Comparison of ENCODE assay signal across 9 cellular contexts in the genomic region with DNA sequence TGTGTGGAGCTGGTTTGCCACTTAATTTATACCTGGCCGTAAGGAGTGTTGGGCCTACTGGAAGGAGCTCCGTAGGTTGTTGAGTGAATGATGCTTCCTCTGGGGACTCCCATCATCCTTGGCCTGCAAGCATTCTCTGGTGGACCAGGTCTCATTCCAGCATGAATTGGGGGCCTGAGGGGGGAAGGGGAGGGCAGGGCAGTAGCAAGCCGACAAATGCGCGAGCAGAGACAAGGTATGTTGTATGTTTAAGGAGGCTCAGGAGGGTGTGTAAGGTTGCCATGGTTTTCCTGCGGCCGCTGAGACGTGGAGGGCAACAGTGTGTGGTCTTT. TPM values are rescaled to one million over a fixed set of nuclear protein-coding genes. Genes with fewer than 3 reads are reported as not detected.
DNase-seq lines count a peak whose midpoint lies in the region; ATAC-seq, FAIRE-seq and TF ChIP-seq lines count a peak whose summit lies in the region.
"Had no signal": no experiment of that assay in that cellular context is flagged by ENCODE, and none has a peak within 500 bp of the region (broad histone marks: within the 10 kb centered on the region; RNA-seq: fewer than 3 reads in every experiment).

No MANE protein-coding gene starts in this region.

- H3K4me1 Mint-ChIP-seq in Caco-2 (ENCODE audit: low read depth, unreplicated experiment) = no peaks in the 10 kb centered on the region
- H3K4me1 Mint-ChIP-seq in naive thymus-derived CD4-positive, alpha-beta T cell = peaks cover 20 to 40% (median 35%) of the 10 kb centered on the region in 7 donors

- POLR2A ChIA-PET in Caco-2 (lab: Charles Lee) = interaction anchor here (0.7 kb wide), 1 partner anchor 725 kb away, joined by 3 read pairs; a partner anchor contains a TSS
- POLR2A ChIA-PET in naive thymus-derived CD4-positive, alpha-beta T cell (lab: Charles Lee) = interaction anchor here (0.7 to 1.4 kb wide), 4 partner anchors 9 to 658 kb away, joined by 3 to 7 read pairs (median 4); a partner anchor contains a TSS

- peaks cover 37% of the 10 kb centered on the region for H3K9me3 Mint-ChIP-seq in Caco-2 (ENCODE audit: unreplicated experiment)
- peaks cover 20 to 92% (median 52%) of the 10 kb centered on the region in 11 donors for H3K9me3 Mint-ChIP-seq in naive thymus-derived CD4-positive, alpha-beta T cell

- intact Hi-C loops in Caco-2 (cut with micrococcal nuclease; ENCODE audit: unreplicated experiment) (no loop called here), left colon (cut with DNase I, micrococcal nuclease) (no loop called here)
- intact Hi-C loops in naive thymus-derived CD4-positive, alpha-beta T cell (cut with micrococcal nuclease) = loop anchor here (5.0 kb wide), 2 partner anchors 440 to 595 kb away; a partner anchor contains a TSS

- H3K36me3 ChIP-seq in Caco-2 (ENCODE audit: control insufficient read depth, insufficient read depth, low read length) = peaks cover 11% of the 10 kb centered on the region
- peaks cover 21 to 43% of the 10 kb centered on the region in 2 donors for H3K36me3 ChIP-seq in duodenal mucosa (ENCODE audit: control insufficient read depth in 1 of 2, insufficient read depth in 2 of 2, low read length in 2 of 2)
- H3K36me3 ChIP-seq in naive thymus-derived CD4-positive, alpha-beta T cell (ENCODE audit: control insufficient read depth in 2 of 3, insufficient read depth in 3 of 3, low read length in 3 of 3) = peaks cover 0 to 51% (median 23%) of the 10 kb centered on the region in 3 experiments

- H3K27me3 ChIP-seq in Caco-2 (replicated peaks; ENCODE audit: control insufficient read depth, insufficient read depth, low read length) (no peaks in the 10 kb centered on the region), duodenal mucosa (ENCODE audit: control insufficient read depth in 1 of 2, insufficient read depth in 2 of 2, low read length in 2 of 2) (no peaks in the 10 kb centered on the region)
- no peaks in the 10 kb centered on the region for H3K27me3 ChIP-seq in naive thymus-derived CD4-positive, alpha-beta T cell (ENCODE audit: control insufficient read depth in 2 of 2, insufficient read depth in 2 of 2, low read length in 2 of 2)

- H3K36me3 Mint-ChIP-seq in Caco-2 (ENCODE audit: insufficient read depth, unreplicated experiment) = peaks cover 61% of the 10 kb centered on the region
- peaks cover 49 to 72% (median 67%) of the 10 kb centered on the region in 5 donors for H3K36me3 Mint-ChIP-seq in naive thymus-derived CD4-positive, alpha-beta T cell

- no peak overlapping the region for H3K27ac ChIP-seq in duodenal mucosa (ENCODE audit: low read depth, low read length)
- H3K27ac ChIP-seq in naive thymus-derived CD4-positive, alpha-beta T cell (ENCODE audit: low read depth, low read length) = peak overlapping the region; percentile 85

- H3K4me3 ChIP-seq in Caco-2 (ENCODE audit: low read depth, low read length) (peak overlapping the region; percentile 96), duodenal mucosa (ENCODE audit: low read depth in 1 of 2, low read length in 2 of 2) (peak overlapping the region; percentile 93 to 95)
- H3K4me3 ChIP-seq in naive thymus-derived CD4-positive, alpha-beta T cell (ENCODE audit: low read length) = peak overlapping the region; percentile 95

- FAIRE-seq in RCC 7860 (lab: Jason Lieb, UNC) = no peak

- CTCF ChIA-PET in Caco-2 (lab: Charles Lee) = no interaction called here
- CTCF ChIA-PET in naive thymus-derived CD4-positive, alpha-beta T cell (lab: Charles Lee) = interaction anchor here (0.6 kb wide), 1 partner anchor 507 kb away, joined by 4 read pairs; no protein-coding TSS in a partner anchor

- peak overlapping the region; percentile 79 to 81 for H3K9ac ChIP-seq in duodenal mucosa (ENCODE audit: low read depth in 1 of 2, low read length in 2 of 2)

- BruUV-seq in Caco-2 (replicated peaks; lab: Mats Ljungman, UMichigan) = no TSS peak

- H3K27me3 Mint-ChIP-seq in Caco-2 (ENCODE audit: insufficient read depth, unreplicated experiment) = no peaks in the 10 kb centered on the region
- H3K27me3 Mint-ChIP-seq in naive thymus-derived CD4-positive, alpha-beta T cell = peaks cover 0 to 10% (median 6%) of the 10 kb centered on the region in 5 donors

- H3K27ac Mint-ChIP-seq in Caco-2 (ENCODE audit: unreplicated experiment) = peak overlapping the region; percentile 98
- peak overlapping the region; percentile 88 to 97 (median 93) for H3K27ac Mint-ChIP-seq in naive thymus-derived CD4-positive, alpha-beta T cell

- no peak for TF ChIP-seq CTCF in Caco-2 (IDR thresholded peaks at IDR 0.05; ENCODE audit: insufficient read depth in 1 of 2, low read depth in 1 of 2, low read length in 1 of 2, severe bottlenecking in 1 of 2, unreplicated experiment in 1 of 2)

- DNase-seq in Caco-2 (peak in 1 of 2 experiments; percentile 5), M059J (ENCODE audit: low read depth) (peak; percentile 11), left colon (no peak), RCC 7860 (ENCODE audit: low spot score) (no peak)
- DNase-seq in naive thymus-derived CD4-positive, alpha-beta T cell = no peak

- H3K9me3 ChIP-seq in Caco-2 (peaks cover 13% of the 10 kb centered on the region), duodenal mucosa (ENCODE audit: control insufficient read depth in 1 of 2, low read length in 2 of 2) (peaks cover 13 to 16% of the 10 kb centered on the region in 2 donors)
- peaks cover 0 to 12% (median 0%) of the 10 kb centered on the region in 3 experiments for H3K9me3 ChIP-seq in naive thymus-derived CD4-positive, alpha-beta T cell (ENCODE audit: control insufficient read depth in 2 of 3, low read length in 3 of 3)

- H3K4me3 Mint-ChIP-seq in Caco-2 (ENCODE audit: unreplicated experiment) = peak overlapping the region; percentile 95
- peak overlapping the region; percentile 90 to 97 (median 94) for H3K4me3 Mint-ChIP-seq in naive thymus-derived CD4-positive, alpha-beta T cell

- 0 out of 2 replicates have a peak, but pooled peaks cover 10% of the 10 kb centered on the region for H3K4me1 ChIP-seq in Caco-2
- peaks cover 12 to 26% of the 10 kb centered on the region in 2 donors for H3K4me1 ChIP-seq in duodenal mucosa (ENCODE audit: control insufficient read depth in 1 of 2, insufficient read depth in 2 of 2, low read length in 2 of 2)
- H3K4me1 ChIP-seq in naive thymus-derived CD4-positive, alpha-beta T cell (ENCODE audit: control insufficient read depth in 2 of 2, insufficient read depth in 2 of 2, low read length in 2 of 2) = peaks cover 11 to 22% of the 10 kb centered on the region in 2 donors

- ATAC-seq in naive thymus-derived CD4-positive, alpha-beta T cell = no peak
- ATAC-seq in left colon (no peak), GM21360 (IDR thresholded peaks at IDR 0.05; ENCODE audit: unreplicated experiment) (no peak), HG03159 (IDR thresholded peaks at IDR 0.05; ENCODE audit: unreplicated experiment) (no peak)

RNA-seq across cellular contexts. Expression of a gene that starts 0.7 kb away (rescaled TPM):
- total RNA-seq in Caco-2 (2022) (24.9 and 26.2 TPM in 2 replicates), left colon (10 to 100 TPM; 28.2 to 29.4 TPM)
- total RNA-seq in M059J (2014; rRNA removed; shearing (Covaris generic)) = 12.3 and 31.1 TPM in 2 replicates
- total RNA-seq in naive thymus-derived CD4-positive, alpha-beta T cell = 10 to 100 TPM; 31.5 to 65.9 (median 44.3) TPM
- polyA plus RNA-seq in naive thymus-derived CD4-positive, alpha-beta T cell = 10 to 100 TPM; 25.6 to 26.9 TPM

RNA-seq across cellular contexts. Expression of a gene that starts 24.7 kb away (rescaled TPM):
- total RNA-seq in Caco-2 (2022) (not detected in 2 replicates), left colon (not detected)
- total RNA-seq in M059J (2014; rRNA removed; shearing (Covaris generic)) = not detected in 2 replicates
- total RNA-seq in naive thymus-derived CD4-positive, alpha-beta T cell = not detected
- not detected for polyA plus RNA-seq in naive thymus-derived CD4-positive, alpha-beta T cell
- total RNA-seq: NCI-H460 had no signal

RNA-seq across cellular contexts. Expression of a gene that starts 38.8 kb away (rescaled TPM):
- total RNA-seq in Caco-2 (2022) = 0.53 and 1.9 TPM in 2 replicates
- 0.25 and 0.47 TPM in 2 replicates for total RNA-seq in M059J (2014; rRNA removed; shearing (Covaris generic))
- under 1 TPM in 4 of 5 experiments, not detected in 1; 0.43 to 0.88 (median 0.65) TPM for total RNA-seq in naive thymus-derived CD4-positive, alpha-beta T cell
- not detected for polyA plus RNA-seq in naive thymus-derived CD4-positive, alpha-beta T cell
- total RNA-seq in left colon = under 1 TPM; 0.67 to 0.89 TPM
- total RNA-seq: NCI-H460 had no signal

RNA-seq across cellular contexts. Expression of a gene that starts 47.0 kb away (rescaled TPM):
- total RNA-seq in Caco-2 (2022) (not detected in 2 replicates), left colon (not detected)
- not detected in 2 replicates for total RNA-seq in M059J (2014; rRNA removed; shearing (Covaris generic))
- total RNA-seq in naive thymus-derived CD4-positive, alpha-beta T cell = not detected
- polyA plus RNA-seq in naive thymus-derived CD4-positive, alpha-beta T cell = not detected
- total RNA-seq: NCI-H460 had no signal

RNA-seq across cellular contexts. Expression of a gene that starts 48.4 kb away (rescaled TPM):
- 13.6 and 13.8 TPM in 2 replicates for total RNA-seq in Caco-2 (2022)
- 8.5 and 13.3 TPM in 2 replicates for total RNA-seq in M059J (2014; rRNA removed; shearing (Covaris generic))
- 10 to 100 TPM; 12.0 to 26.2 (median 23.7) TPM for total RNA-seq in naive thymus-derived CD4-positive, alpha-beta T cell
- 1 to 10 TPM; 3.9 to 5.0 TPM for polyA plus RNA-seq in naive thymus-derived CD4-positive, alpha-beta T cell
- 10 to 100 TPM in 1 of 2 donors, 1 to 10 TPM in 1; 9.5 to 10.4 TPM for total RNA-seq in left colon

Comparison
In these comparisons a context has a peak if more than half of its experiments do, and no peak if none do; other contexts are left out.
1. intact Hi-C loops: an anchor here in naive thymus-derived CD4-positive, alpha-beta T cell (5.0 kb wide); none called in Caco-2 and left colon.